In genomic region chr6:20291764-20292227, GRCh38 we compare ENCODE assay signal across 8 cellular contexts.
DNase-seq lines count a peak whose midpoint lies in the region; ATAC-seq and TF ChIP-seq lines count a peak whose summit lies in the region.

No MANE protein-coding gene starts in this region.

- ATAC-seq in HG02798 (IDR thresholded peaks at IDR 0.05; ENCODE audit: poor library complexity, unreplicated experiment) (peak; percentile 88), T-cell (replicated peaks in 1 of 4) (peak; percentile 79 to 87 (median 86)), sciatic nerve (peak; percentile 95), GM18520 (IDR thresholded peaks at IDR 0.05; ENCODE audit: unreplicated experiment) (no peak)

- intact Hi-C loops in adrenal gland (cut with DNase I) (loop anchor here (2.0 to 5.0 kb wide), 3 partner anchors 106 to 241 kb away; no protein-coding TSS in a partner anchor), left ventricle myocardium inferior (cut with micrococcal nuclease) (loop anchor here (5.0 kb wide), 1 partner anchor 236 kb away; no protein-coding TSS in a partner anchor), sciatic nerve (cut with DNase I) (loop anchor here (10.0 kb wide), 1 partner anchor 233 kb away; no protein-coding TSS in a partner anchor)

- H3K36me3 Mint-ChIP-seq in T-cell, result no peaks in the 10 kb centered on the region

- H3K27ac ChIP-seq in adrenal gland (no peak overlapping the region), left ventricle myocardium inferior (replicated peaks) (no peak overlapping the region)

- POLR2A ChIA-PET in T-cell (lab: Charles Lee), result interaction anchor here in 1 of 2 donors (0.6 kb wide), 1 partner anchor 142 kb away, joined by 3 read pairs; no protein-coding TSS in a partner anchor

- CTCF ChIA-PET in T-cell (lab: Charles Lee), result interaction anchor here (0.6 to 3.8 kb wide), 9 partner anchors 28 to 984 kb away, joined by 3 to 12 read pairs (median 5); no protein-coding TSS in a partner anchor

- H3K9me3 ChIP-seq in adrenal gland (replicated peaks in 1 of 3) (no peaks in the 10 kb centered on the region), left ventricle myocardium inferior (replicated peaks) (no peaks in the 10 kb centered on the region)

- H3K36me3 ChIP-seq in adrenal gland (replicated peaks in 1 of 2), result no peaks in the 10 kb centered on the region
- no peaks in the 10 kb centered on the region for H3K36me3 ChIP-seq in left ventricle myocardium inferior

- no peaks in the 10 kb centered on the region for H3K27me3 ChIP-seq in adrenal gland
- no peaks in the 10 kb centered on the region for H3K27me3 ChIP-seq in left ventricle myocardium inferior (ENCODE audit: low read depth)

- peak; percentile 62 for DNase-seq in GM13976 (ENCODE audit: low spot score)
- peak; percentile 84 for DNase-seq in NCI-H146 (lab: John Stamatoyannopoulos, UW)
- DNase-seq in T-cell, result peak; percentile 19 to 75 (median 61)
- DNase-seq in adrenal gland, result peak; percentile 61 to 90 (median 82)
- DNase-seq in left ventricle myocardium inferior, result peak; percentile 62
- peak; percentile 91 for DNase-seq in sciatic nerve (ENCODE audit: low spot score)

- H3K4me1 ChIP-seq in adrenal gland (replicated peaks in 1 of 2) (no peaks in the 10 kb centered on the region), left ventricle myocardium inferior (no peaks in the 10 kb centered on the region)

- in situ Hi-C loops in GM13976 (cut with MboI; ENCODE audit: low sequenced_read_pairs, unreplicated experiment), result loop anchor here (5.0 kb wide), 1 partner anchor 241 kb away; the partner anchor contains the start of gene CDKAL1

- peak overlapping the region in 1 of 3 donors; percentile 17 for H3K4me3 Mint-ChIP-seq in T-cell

- no peaks in the 10 kb centered on the region for H3K27me3 Mint-ChIP-seq in T-cell

- TF ChIP-seq POLR2A in adrenal gland (IDR thresholded peaks at IDR 0.05), result no peak

- no peak overlapping the region for H3K27ac Mint-ChIP-seq in T-cell

- H3K4me3 ChIP-seq in adrenal gland (no peak overlapping the region), left ventricle myocardium inferior (no peak overlapping the region)

- no peaks in the 10 kb centered on the region for H3K9me3 Mint-ChIP-seq in T-cell

- TF ChIP-seq CTCF in GM13976 (IDR thresholded peaks at IDR 0.05; ENCODE audit: borderline replicate concordance, control extremely low read depth, extremely low read depth, insufficient read depth, missing control alignments), result peak; percentile 83
- TF ChIP-seq CTCF in adrenal gland (IDR thresholded peaks at IDR 0.05), result peak; percentile 83 to 92 (median 90)
- peak; percentile 95 for TF ChIP-seq CTCF in left ventricle myocardium inferior (IDR thresholded peaks at IDR 0.05; ENCODE audit: borderline replicate concordance)

- peaks cover 20 to 26% (median 22%) of the 10 kb centered on the region in 3 donors for H3K4me1 Mint-ChIP-seq in T-cell

- 2 to 3% (median 3%) methylated on average over 7 of the region's 7 CpGs for WGBS in adrenal gland, 4 donors
